8 cellular contexts compared by ENCODE assay signal in genomic region chr5:28370896-28371295, GRCh38.
"Had no signal": no experiment of that assay in that cellular context is flagged by ENCODE, and none has a peak within 500 bp of the region (broad histone marks: within the 10 kb centered on the region; RNA-seq: fewer than 3 reads in every experiment).

No MANE protein-coding gene starts in this region.

- ATAC-seq: GM12878 had no signal

- FAIRE-seq: G401.6, GM12878, GM12891, GM12892, GM18507, GM19239 had no signal

- H3K4me3 ChIP-seq: GM12878 had no signal

- DNase-seq: GDM1, GF-D8 had no signal
